29 cellular contexts compared by ENCODE assay signal in genomic region chr4:73947239-73947985, GRCh38. TPM values are rescaled to one million over a fixed set of nuclear protein-coding genes. Genes with fewer than 3 reads are reported as not detected.
DNase-seq lines count a peak whose midpoint lies in the region; ATAC-seq, FAIRE-seq and TF ChIP-seq lines count a peak whose summit lies in the region.
"Had no signal": no experiment of that assay in that cellular context is flagged by ENCODE, and none has a peak within 500 bp of the region (broad histone marks: within the 10 kb centered on the region; RNA-seq: fewer than 3 reads in every experiment).

No MANE protein-coding gene starts in this region.

- peaks cover 14% of the 10 kb centered on the region for H3K4me1 Mint-ChIP-seq in Calu3 (ENCODE audit: low read depth, unreplicated experiment)
- H3K4me1 Mint-ChIP-seq: CD4-positive, alpha-beta memory T cell; T-cell had no signal

- no peak overlapping the region for H3K4me3 Mint-ChIP-seq in Calu3 (ENCODE audit: low read depth, unreplicated experiment)
- H3K4me3 Mint-ChIP-seq: CD4-positive, alpha-beta memory T cell; T-cell had no signal

- intact Hi-C loops in Calu3 (cut with micrococcal nuclease; ENCODE audit: unreplicated experiment): no loop called here

- peaks cover 12% of the 10 kb centered on the region for H3K36me3 Mint-ChIP-seq in Calu3 (ENCODE audit: insufficient read depth, unreplicated experiment)
- H3K36me3 Mint-ChIP-seq: CD4-positive, alpha-beta memory T cell; T-cell had no signal

- peak; percentile 74 for ATAC-seq in left lobe of liver
- ATAC-seq: GM12878, Panc1, T-cell had no signal

- no peak overlapping the region for H3K27ac Mint-ChIP-seq in Calu3 (ENCODE audit: unreplicated experiment)
- H3K27ac Mint-ChIP-seq: CD4-positive, alpha-beta memory T cell; T-cell had no signal

- DNase-seq in NCI-H1417 (lab: John Stamatoyannopoulos, UW) (peak in 2 of 3 experiments; percentile 7 to 47), NCI-H1417 treated with DMSO at 0.1 percent for 48 hours (lab: John Stamatoyannopoulos, UW) (no peak), NCI-H748 (lab: John Stamatoyannopoulos, UW; ENCODE audit: unreplicated experiment) (peak; percentile 82), left lobe of liver (ENCODE audit: low spot score) (no peak), Calu3 (no peak), frontal cortex (ENCODE audit: low spot score in 2 of 2) (no peak)
- DNase-seq: AML-193; CD4-positive, alpha-beta memory T cell; COR-L47; GM23248; H7; KBM-7; MG63; NCI-H187; NCI-H2081 treated with DMSO at 0.1 percent for 48 hours; NCI-H446 treated with DMSO at 0.1 percent for 48 hours; NCI-H526; SHP77; T-cell had no signal

- H3K27me3 Mint-ChIP-seq in Calu3 (ENCODE audit: unreplicated experiment): peaks cover 9% of the 10 kb centered on the region

- FAIRE-seq in frontal cortex (lab: Jason Lieb, UNC): no peak
- FAIRE-seq: A204.1, G401.6, GM12878, HTR-8/SVneo had no signal

- BruUV-seq in Calu3 (replicated peaks; lab: Mats Ljungman, UMichigan): no TSS peak

- peak overlapping the region; percentile 30; the same call in 1 of the 2 replicates for H3K27ac ChIP-seq in C4-2B
- H3K27ac ChIP-seq: GM23248, RWPE1 had no signal

- H3K9me3 Mint-ChIP-seq in Calu3 (ENCODE audit: low read depth, unreplicated experiment): no peaks in the 10 kb centered on the region

- CTCF ChIA-PET in Calu3 (lab: Charles Lee): no interaction called here

- TF ChIP-seq CTCF in C4-2B (conservative IDR thresholded peaks at IDR 0.05): no peak
- no peak for TF ChIP-seq CTCF in Calu3 (IDR thresholded peaks at IDR 0.05; ENCODE audit: unreplicated experiment)

RNA-seq across cellular contexts. Expression of gene PF4, which starts 34.4 kb away (rescaled TPM):
- 1.3 TPM for total RNA-seq in left lobe of liver
- total RNA-seq in Calu3 (2022): 0.93 and 1.3 TPM in 2 replicates
- total RNA-seq in frontal cortex: not detected
- total RNA-seq: CD4-positive, alpha-beta memory T cell; GM12878; GM23248; H7; LHCN-M2; T-helper 2 cell treated with Interferon-gamma antibody and Interleukin-4, amounts not matched to agents 100 ng/mL and 5 ng/mL, for 36 hours had no signal

RNA-seq across cellular contexts. Expression of gene PPBP, which starts 40.6 kb away (rescaled TPM):
- 1.4 TPM for total RNA-seq in left lobe of liver
- total RNA-seq in Calu3 (2022): not detected in 2 replicates
- total RNA-seq in frontal cortex: 4.1 TPM
- total RNA-seq: CD4-positive, alpha-beta memory T cell; GM12878; GM23248; H7; LHCN-M2; SK-MEL-5; T-helper 2 cell treated with Interferon-gamma antibody and Interleukin-4, amounts not matched to agents 100 ng/mL and 5 ng/mL, for 36 hours had no signal

RNA-seq across cellular contexts. Expression of gene CXCL5, which starts 51.1 kb away (rescaled TPM):
- not detected for total RNA-seq in left lobe of liver
- 1,110 and 1,906 TPM in 2 replicates for total RNA-seq in Calu3 (2022)
- not detected for total RNA-seq in frontal cortex
- total RNA-seq: CD4-positive, alpha-beta memory T cell; GM12878; GM23248; LHCN-M2; SK-MEL-5; T-helper 2 cell treated with Interferon-gamma antibody and Interleukin-4, amounts not matched to agents 100 ng/mL and 5 ng/mL, for 36 hours had no signal

Comparison
In these comparisons a context has a peak if more than half of its experiments do, and no peak if none do; other contexts are left out.
1. DNase-seq: peak in NCI-H1417 (2 of 3) and NCI-H748 (single experiment); none in NCI-H1417 treated with DMSO at 0.1 percent for 48 hours (single experiment), left lobe of liver (single experiment), Calu3 (single experiment) and frontal cortex (0 of 2).
2. RNA of gene CXCL5, which starts 51.1 kb away (total RNA-seq): 1,110 to 1,906 TPM in Calu3; not detected in left lobe of liver (single experiment) and not detected in frontal cortex (single experiment); every median in the first group is over 1,000 times any median in the second.